10 cellular contexts compared by ENCODE assay signal in the genomic region with DNA sequence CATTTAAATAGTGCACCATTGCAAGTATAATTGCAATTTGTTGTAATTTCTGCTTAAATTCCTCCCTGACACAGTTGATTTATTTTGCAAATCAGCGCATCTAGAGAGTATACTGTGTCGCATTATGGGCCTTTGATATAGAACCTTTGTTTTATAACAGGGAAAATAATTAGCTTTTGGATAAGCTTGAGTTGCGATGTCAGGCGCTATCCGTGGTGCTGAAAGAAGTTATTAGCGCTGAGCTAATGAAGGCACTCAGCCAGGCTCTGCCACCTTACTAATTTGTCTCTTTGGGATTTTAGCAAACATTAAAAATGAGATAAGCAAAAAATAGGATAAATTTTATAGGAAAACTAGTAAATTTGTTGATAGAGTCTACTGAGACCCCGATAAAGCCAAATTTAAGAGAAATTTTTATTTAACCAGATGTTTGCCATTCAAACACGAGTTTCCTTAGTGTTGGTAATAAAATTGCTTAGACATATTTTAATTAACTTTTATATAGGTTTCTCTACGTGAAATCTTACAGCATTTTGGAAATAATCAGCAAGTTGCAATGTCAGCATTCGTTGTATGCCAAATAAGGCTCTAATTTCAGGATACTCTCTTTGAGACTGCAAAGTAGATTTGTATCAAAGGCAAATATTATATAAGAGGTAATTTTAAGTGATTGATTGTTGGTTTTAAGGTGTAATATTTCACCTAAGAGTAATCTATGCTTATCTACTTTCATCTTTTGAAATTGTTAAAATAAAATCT.
DNase-seq lines count a peak whose midpoint lies in the region; ATAC-seq and TF ChIP-seq lines count a peak whose summit lies in the region.
"Had no signal": no experiment of that assay in that cellular context is flagged by ENCODE, and none has a peak within 500 bp of the region (broad histone marks: within the 10 kb centered on the region; RNA-seq: fewer than 3 reads in every experiment).

No MANE protein-coding gene starts in this region.

- H3K27me3 Mint-ChIP-seq in activated CD8-positive, alpha-beta T cell treated with anti-CD3 and anti-CD28 coated beads, Interleukin-2, amount 10 ng/mL, durations not matched to agents 7 days and 5 days (ENCODE audit: low read depth), result no peaks in the 10 kb centered on the region

- H3K27ac Mint-ChIP-seq in activated CD8-positive, alpha-beta T cell treated with anti-CD3 and anti-CD28 coated beads, Interleukin-2, amount 10 ng/mL, durations not matched to agents 7 days and 5 days, result no peak overlapping the region

- H2AFZ ChIP-seq in DND-41 (ENCODE audit: low read depth, low read length), result no peak overlapping the region

- H3K9ac ChIP-seq in DND-41 (ENCODE audit: low read depth, low read length), result no peak overlapping the region

- 15% methylated on average over 10 of the region's 10 CpGs for whole genome bisulfite sequencing in esophagus muscularis mucosa

- no peak for TF ChIP-seq CTCF in DND-41 (IDR thresholded peaks at IDR 0.05; ENCODE audit: borderline replicate concordance, extremely low read depth, low read length, poor library complexity, severe bottlenecking)
- no peak for TF ChIP-seq CTCF in gastrocnemius medialis (IDR thresholded peaks at IDR 0.05 in 4 of 5, conservative IDR thresholded peaks at IDR 0.05 in 1 of 5)
- no peak for TF ChIP-seq CTCF in esophagus muscularis mucosa (IDR thresholded peaks at IDR 0.05)

- no peak for TF ChIP-seq RAD21 in Ishikawa (IDR thresholded peaks at IDR 0.05; ENCODE audit: low read depth)

- TF ChIP-seq EP300 in Ishikawa (IDR thresholded peaks at IDR 0.05; ENCODE audit: borderline replicate concordance) (no peak), esophagus muscularis mucosa (IDR thresholded peaks at IDR 0.05) (no peak)

- H3K36me3 ChIP-seq in DND-41 (ENCODE audit: insufficient read depth, low read length), result no peaks in the 10 kb centered on the region
- no peaks in the 10 kb centered on the region for H3K36me3 ChIP-seq in gastrocnemius medialis
- no peaks in the 10 kb centered on the region for H3K36me3 ChIP-seq in esophagus muscularis mucosa
- H3K36me3 ChIP-seq: WERI-Rb-1 had no signal

- H3K4me3 ChIP-seq in DND-41 (ENCODE audit: low read depth in 1 of 2, low read length in 2 of 2), result no peak overlapping the region
- H3K4me3 ChIP-seq in gastrocnemius medialis, result no peak overlapping the region
- no peak overlapping the region for H3K4me3 ChIP-seq in esophagus muscularis mucosa

- ATAC-seq in DND-41 (ENCODE audit: insufficient read depth, low read depth) (no peak), gastrocnemius medialis (no peak), HG02852 (IDR thresholded peaks at IDR 0.05; ENCODE audit: unreplicated experiment) (no peak)
- no peak for ATAC-seq in activated CD8-positive, alpha-beta T cell treated with anti-CD3 and anti-CD28 coated beads, Interleukin-2, amount 10 ng/mL, durations not matched to agents 7 days and 5 days

- no peaks in the 10 kb centered on the region for H3K9me3 ChIP-seq in DND-41 (ENCODE audit: insufficient read depth, low read length, severe bottlenecking)
- H3K9me3 ChIP-seq in gastrocnemius medialis, result no peaks in the 10 kb centered on the region
- H3K9me3 ChIP-seq in esophagus muscularis mucosa, result no peaks in the 10 kb centered on the region

- no peaks in the 10 kb centered on the region for H4K20me1 ChIP-seq in DND-41 (ENCODE audit: insufficient read depth, low read length)

- DNase-seq in DND-41, result peak; percentile 48
- DNase-seq in activated CD8-positive, alpha-beta T cell treated with anti-CD3 and anti-CD28 coated beads, Interleukin-2, amount 10 ng/mL, durations not matched to agents 7 days and 5 days, result peak; percentile 37
- peak; percentile 35 for DNase-seq in kidney tubule cell (ENCODE audit: low spot score)
- DNase-seq in gastrocnemius medialis, result no peak
- no peak for DNase-seq in NCI-H146 (lab: John Stamatoyannopoulos, UW)
- no peak for DNase-seq in esophagus muscularis mucosa (ENCODE audit: extremely low spot score)
- DNase-seq: NCI-H1092, WERI-Rb-1 had no signal

- H3K27ac ChIP-seq in DND-41 (ENCODE audit: low read length) (no peak overlapping the region), gastrocnemius medialis (no peak overlapping the region), esophagus muscularis mucosa (replicated peaks in 1 of 4) (no peak overlapping the region)
- H3K27ac ChIP-seq: WERI-Rb-1 had no signal

- intact Hi-C loops in gastrocnemius medialis (cut with DNase I; ENCODE audit: low total_unique reads) (no loop called here), esophagus muscularis mucosa (cut with DNase I) (no loop called here)

- H3K4me2 ChIP-seq in DND-41 (ENCODE audit: insufficient read depth, low read length), result no peak overlapping the region

- POLR2A ChIA-PET in activated CD8-positive, alpha-beta T cell treated with anti-CD3 and anti-CD28 coated beads, Interleukin-2, amount 10 ng/mL, durations not matched to agents 7 days and 5 days (lab: Charles Lee), result no interaction called here

- no peak overlapping the region for H3K4me3 Mint-ChIP-seq in activated CD8-positive, alpha-beta T cell treated with anti-CD3 and anti-CD28 coated beads, Interleukin-2, amount 10 ng/mL, durations not matched to agents 7 days and 5 days

- H3K4me1 ChIP-seq in DND-41 (ENCODE audit: insufficient read depth, low read length) (no peaks in the 10 kb centered on the region), gastrocnemius medialis (no peaks in the 10 kb centered on the region), esophagus muscularis mucosa (no peaks in the 10 kb centered on the region)

- no peaks in the 10 kb centered on the region for H3K4me1 Mint-ChIP-seq in activated CD8-positive, alpha-beta T cell treated with anti-CD3 and anti-CD28 coated beads, Interleukin-2, amount 10 ng/mL, durations not matched to agents 7 days and 5 days (ENCODE audit: low read depth)

- H3K9me3 Mint-ChIP-seq in activated CD8-positive, alpha-beta T cell treated with anti-CD3 and anti-CD28 coated beads, Interleukin-2, amount 10 ng/mL, durations not matched to agents 7 days and 5 days (ENCODE audit: insufficient read depth), result peaks cover 2% of the 10 kb centered on the region

- no peaks in the 10 kb centered on the region for H3K36me3 Mint-ChIP-seq in activated CD8-positive, alpha-beta T cell treated with anti-CD3 and anti-CD28 coated beads, Interleukin-2, amount 10 ng/mL, durations not matched to agents 7 days and 5 days (ENCODE audit: low read depth)

- in situ Hi-C loops in gastrocnemius medialis (cut with MboI; ENCODE audit: low sequenced_read_pairs in 4 of 4), result no loop called here

- no peaks in the 10 kb centered on the region for H3K79me2 ChIP-seq in DND-41 (ENCODE audit: insufficient read depth, low read length)

- CTCF ChIA-PET in activated CD8-positive, alpha-beta T cell treated with anti-CD3 and anti-CD28 coated beads, Interleukin-2, amount 10 ng/mL, durations not matched to agents 7 days and 5 days (lab: Charles Lee), result no interaction called here

- no peak for TF ChIP-seq POLR2A in gastrocnemius medialis (IDR thresholded peaks at IDR 0.05)
- no peak for TF ChIP-seq POLR2A in esophagus muscularis mucosa (IDR thresholded peaks at IDR 0.05; ENCODE audit: low read depth)

- H3K27me3 ChIP-seq in DND-41 (ENCODE audit: insufficient read depth, low read length, poor library complexity) (no peaks in the 10 kb centered on the region), gastrocnemius medialis (no peaks in the 10 kb centered on the region), esophagus muscularis mucosa (peaks cover 0 to 3% (median 0%) of the 10 kb centered on the region in 4 donors)

TF ChIP-seq in Ishikawa, 13 proteins besides CTCF, POLR2A, EP300 and RAD21:
- peak; percentile 93 for TF ChIP-seq REST (IDR thresholded peaks at IDR 0.05; ENCODE audit: low read depth)
- TF ChIP-seq NFIC (IDR thresholded peaks at IDR 0.05), result no peak

Comparison
In these comparisons a context has a peak if more than half of its experiments do, and no peak if none do; other contexts are left out.
1. DNase-seq: peak in DND-41 (single experiment), activated CD8-positive, alpha-beta T cell treated with anti-CD3 and anti-CD28 coated beads, Interleukin-2, amount 10 ng/mL, durations not matched to agents 7 days and 5 days (single experiment) and kidney tubule cell (single experiment); none in gastrocnemius medialis (0 of 2), NCI-H146 (single experiment) and esophagus muscularis mucosa (single experiment).